In genomic region chr4:781493-782216, GRCh38 we compare ENCODE assay signal across 8 cellular contexts. TPM values are rescaled to one million over a fixed set of nuclear protein-coding genes. Genes with fewer than 3 reads are reported as not detected.
A peak's percentile ranks its signal among the peaks of the same experiment; 100 is the strongest.
DNase-seq lines count a peak whose midpoint lies in the region; ATAC-seq and TF ChIP-seq lines count a peak whose summit lies in the region.

No MANE protein-coding gene starts in this region.

- H3K4me1 ChIP-seq in mammary epithelial cell (ENCODE audit: insufficient read depth, low read length): peaks cover 17% of the 10 kb centered on the region
- H3K4me1 ChIP-seq in skeletal muscle satellite cell (ENCODE audit: control insufficient read depth, insufficient read depth, low read length): peaks cover 14% of the 10 kb centered on the region

- intact Hi-C loops in mammary epithelial cell (cut with micrococcal nuclease): loop anchor here (1.0 to 5.0 kb wide), 3 partner anchors 9 to 151 kb away; partner anchors contain the start of genes GAK and TMEM175

- peaks cover 49% of the 10 kb centered on the region for H3K79me2 ChIP-seq in mammary epithelial cell (ENCODE audit: insufficient read depth, low read length)

- H3K4me2 ChIP-seq in mammary epithelial cell (ENCODE audit: insufficient read depth, low read depth, low read length) (peak overlapping the region; percentile 94), skeletal muscle satellite cell (ENCODE audit: low read length) (peak overlapping the region; percentile 85)

- no TSS peak for BruUV-seq in mammary epithelial cell (replicated peaks; lab: Mats Ljungman, UMichigan)

- H3K9ac ChIP-seq in mammary epithelial cell (ENCODE audit: insufficient read depth, low read length) (peak overlapping the region; percentile 92), skeletal muscle satellite cell (ENCODE audit: low read depth, low read length) (peak overlapping the region; percentile 99)

- peaks cover 5% of the 10 kb centered on the region; the same call in 1 of the 2 replicates for H3K9me3 ChIP-seq in AG04450 (ENCODE audit: control insufficient read depth, insufficient read depth, low read length)
- H3K9me3 ChIP-seq in WERI-Rb-1 (ENCODE audit: severe bottlenecking): no peaks in the 10 kb centered on the region
- H3K9me3 ChIP-seq in mammary epithelial cell (replicated peaks; ENCODE audit: insufficient read depth, low read length): no peaks in the 10 kb centered on the region
- no peaks in the 10 kb centered on the region for H3K9me3 ChIP-seq in iPS-18c (ENCODE audit: control insufficient read depth, insufficient read depth, low read length)
- H3K9me3 ChIP-seq in skeletal muscle satellite cell (replicated peaks; ENCODE audit: low read length): no peaks in the 10 kb centered on the region

- no peak for TF ChIP-seq CTCF in AG04450 (IDR thresholded peaks at IDR 0.05; ENCODE audit: low read depth, low read length)
- no peak for TF ChIP-seq CTCF in WERI-Rb-1 (IDR thresholded peaks at IDR 0.05; ENCODE audit: low read depth, low read length)
- no peak for TF ChIP-seq CTCF in mammary epithelial cell (conservative IDR thresholded peaks at IDR 0.05 in 1 of 2, IDR thresholded peaks at IDR 0.05 in 1 of 2; ENCODE audit: extremely low read depth in 1 of 2, insufficient read depth in 1 of 2, low read depth in 1 of 2, low read length in 2 of 2)

- WGBS in mammary epithelial cell (ENCODE audit: low coverage, missing lambda C conversion rate): 0% methylated on average over 6 of the region's 57 CpGs

- dilution Hi-C loops in mammary epithelial cell (cut with HindIII; ENCODE audit: low sequenced_read_pairs): loop anchor here (5.0 kb wide), 1 partner anchor 66 kb away; no protein-coding TSS in a partner anchor

- H3K27me3 ChIP-seq in AG04450 (ENCODE audit: control insufficient read depth, insufficient read depth, low read length) (peaks cover 14% of the 10 kb centered on the region), WERI-Rb-1 (ENCODE audit: insufficient read depth, low read depth, severe bottlenecking) (no peaks in the 10 kb centered on the region), mammary epithelial cell (ENCODE audit: insufficient read depth, low read length) (peaks cover under 1% of the 10 kb centered on the region), skeletal muscle satellite cell (ENCODE audit: control insufficient read depth, insufficient read depth, low read length) (peaks cover 5% of the 10 kb centered on the region)

- H3K4me3 ChIP-seq in AG04450 (ENCODE audit: low read depth, low read length) (peak overlapping the region; percentile 84), WERI-Rb-1 (ENCODE audit: low read depth, low read length) (peak overlapping the region; percentile 96), mammary epithelial cell (replicated peaks in 1 of 3; ENCODE audit: insufficient read depth in 1 of 3, low read depth in 2 of 3, low read length in 3 of 3) (peak overlapping the region; percentile 77 to 92 (median 91)), iPS-18c (ENCODE audit: insufficient read depth, low read depth, low read length) (peak overlapping the region; percentile 88), skeletal muscle satellite cell (ENCODE audit: low read length) (peak overlapping the region; percentile 92)

- peak; percentile 97 for DNase-seq in AG04450 (ENCODE audit: low read depth, low spot score)
- DNase-seq in NCI-H2196 treated with DMSO at 0.1 percent for 48 hours (lab: John Stamatoyannopoulos, UW; ENCODE audit: unreplicated experiment): peak; percentile 98
- DNase-seq in WERI-Rb-1: peak; percentile 100
- DNase-seq in mammary epithelial cell: peak; percentile 100

- in situ Hi-C loops in mammary epithelial cell (cut with MboI; ENCODE audit: low sequenced_read_pairs in 2 of 2): loop anchor here in 1 of 2 donors (25.0 kb wide), 1 partner anchor 206 kb away; the partner anchor contains the start of genes IDUA and SLC26A1

- peaks cover 60% of the 10 kb centered on the region for H3K36me3 ChIP-seq in WERI-Rb-1
- peaks cover 5% of the 10 kb centered on the region for H3K36me3 ChIP-seq in mammary epithelial cell (ENCODE audit: insufficient read depth, low read length)
- peaks cover 27% of the 10 kb centered on the region for H3K36me3 ChIP-seq in skeletal muscle satellite cell (ENCODE audit: insufficient read depth, low read length)

- CTCF ChIA-PET in AG04450 (lab: Charles Lee) (no interaction called here), mammary epithelial cell (lab: Charles Lee; ENCODE audit: low non-redundant PET) (no interaction called here)

- H2AFZ ChIP-seq in mammary epithelial cell (ENCODE audit: low read depth, low read length): peak overlapping the region; percentile 92

- ATAC-seq in GM18907 (IDR thresholded peaks at IDR 0.05; ENCODE audit: unreplicated experiment) (peak; percentile 97), HG03139 (IDR thresholded peaks at IDR 0.05; ENCODE audit: unreplicated experiment) (peak; percentile 96)

- H3K27ac ChIP-seq in AG04450 (ENCODE audit: low read depth, low read length) (peak overlapping the region; percentile 93), WERI-Rb-1 (peak overlapping the region; percentile 98), mammary epithelial cell (ENCODE audit: insufficient read depth, low read depth, low read length) (peak overlapping the region; percentile 80)

- POLR2A ChIA-PET in AG04450 (lab: Yijun Ruan, JAX): interaction anchor here (0.6 to 2.0 kb wide), 6 partner anchors 9 to 150 kb away, joined by 3 to 9 read pairs (median 4); partner anchors contain the start of genes GAK and TMEM175

- H4K20me1 ChIP-seq in mammary epithelial cell (ENCODE audit: insufficient read depth, low read length): no peaks in the 10 kb centered on the region

RNA-seq across cellular contexts. Expression of gene CPLX1, which starts 44.3 kb away (rescaled TPM):
- 0.11 TPM in 1 of 2 replicates, not detected in the other for polyA plus RNA-seq in AG04450 (2011; rRNA removed)
- polyA minus RNA-seq in AG04450 (2011; rRNA and poly(A)+ RNA removed): not detected in 2 replicates
- total RNA-seq in mammary epithelial cell: 1 to 10 TPM in 1 of 2 donors, not detected in 1; 1.1 TPM
- polyA plus RNA-seq in mammary epithelial cell: 0.22 TPM
- polyA minus RNA-seq in mammary epithelial cell: not detected
- total RNA-seq in skeletal muscle satellite cell (2012; rRNA removed): 0.22 TPM in 1 of 2 replicates, not detected in the other

Comparison
In these comparisons a context has a peak if more than half of its experiments do, and no peak if none do; other contexts are left out.
1. Peak in every context shown above with its lines: DNase-seq, ATAC-seq, H3K4me3 ChIP-seq and H3K27ac ChIP-seq.